Comparison of ENCODE assay signal across 1 cellular context in the genomic region with DNA sequence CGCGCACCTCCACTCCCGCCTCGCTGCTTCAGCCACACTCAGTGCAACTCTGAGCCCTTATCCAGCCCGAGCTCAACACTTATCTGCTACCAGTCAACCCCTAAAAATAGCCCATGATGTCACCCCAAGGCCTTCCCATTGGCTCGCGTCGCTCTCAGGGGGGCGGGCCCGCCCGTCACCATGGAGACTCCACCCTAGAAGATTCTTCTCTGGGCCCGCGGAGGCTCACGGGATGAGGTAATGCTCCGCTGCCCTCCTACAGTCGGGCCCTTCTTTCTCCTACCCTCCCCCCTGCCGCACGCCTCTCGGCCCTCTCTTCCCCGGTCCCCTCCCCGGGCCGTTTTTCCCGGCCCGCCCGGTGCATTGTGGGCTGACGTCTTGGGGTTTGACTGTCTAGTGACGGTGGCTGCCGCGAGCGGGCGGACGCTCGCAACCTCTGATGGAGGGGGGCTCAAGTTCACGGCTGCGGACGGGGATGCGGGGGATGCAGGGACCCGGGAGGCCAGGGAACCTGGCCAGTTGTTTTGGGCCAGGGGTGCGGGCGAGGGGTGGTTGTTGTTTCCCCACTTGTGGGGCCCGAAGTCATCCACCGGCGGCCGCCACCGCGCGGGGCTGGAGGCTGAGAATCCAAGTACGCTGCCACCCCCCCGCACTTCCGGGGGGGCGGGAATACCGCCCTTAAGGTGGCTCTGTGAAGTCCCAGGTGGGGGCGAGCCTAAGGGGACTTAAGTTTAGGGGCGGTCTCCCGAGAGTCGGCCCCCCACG.
TF ChIP-seq lines count a peak whose summit lies in the region.

JUN (minus strand) TSS at position 55 of the 765 bp plus-strand sequence. CDS start 977 bp downstream, outside the sequence.

TF ChIP-seq in K562, 482 proteins besides CTCF, POLR2A, EP300 and RAD21 (continued from another document and continues in another):
- TF ChIP-seq NR2F6 (CRISPR knock-in tag; IDR thresholded peaks at IDR 0.05) = no peak
- peak; percentile 6; the same call in 1 of the 2 replicates for TF ChIP-seq KDM2B (CRISPR knock-in tag; IDR thresholded peaks at IDR 0.05)
- TF ChIP-seq ZC3H11A (IDR thresholded peaks at IDR 0.05; ENCODE audit: low read depth, low read length) = no peak
- TF ChIP-seq, protein P1, sequence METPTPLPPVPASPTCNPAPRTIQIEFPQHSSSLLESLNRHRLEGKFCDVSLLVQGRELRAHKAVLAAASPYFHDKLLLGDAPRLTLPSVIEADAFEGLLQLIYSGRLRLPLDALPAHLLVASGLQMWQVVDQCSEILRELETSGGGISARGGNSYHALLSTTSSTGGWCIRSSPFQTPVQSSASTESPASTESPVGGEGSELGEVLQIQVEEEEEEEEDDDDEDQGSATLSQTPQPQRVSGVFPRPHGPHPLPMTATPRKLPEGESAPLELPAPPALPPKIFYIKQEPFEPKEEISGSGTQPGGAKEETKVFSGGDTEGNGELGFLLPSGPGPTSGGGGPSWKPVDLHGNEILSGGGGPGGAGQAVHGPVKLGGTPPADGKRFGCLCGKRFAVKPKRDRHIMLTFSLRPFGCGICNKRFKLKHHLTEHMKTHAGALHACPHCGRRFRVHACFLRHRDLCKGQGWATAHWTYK (CRISPR knock-in tag; IDR thresholded peaks at IDR 0.05) = peak; percentile 11; the same call in 1 of the 2 replicates
- TF ChIP-seq MTF1 (CRISPR knock-in tag; IDR thresholded peaks at IDR 0.05; ENCODE audit: borderline replicate concordance) = no peak
- TF ChIP-seq ZFPM2 (CRISPR knock-in tag; IDR thresholded peaks at IDR 0.05) = no peak
- TF ChIP-seq RBM17 (IDR thresholded peaks at IDR 0.05; ENCODE audit: borderline replicate concordance, low read depth, low read length) = no peak
- TF ChIP-seq ZKSCAN8 (CRISPR knock-in tag; IDR thresholded peaks at IDR 0.05) = no peak
- peak; percentile 99 for TF ChIP-seq POLR2B (IDR thresholded peaks at IDR 0.05; ENCODE audit: low read depth, partially characterized antibody)
- no peak for TF ChIP-seq ASH1L (IDR thresholded peaks at IDR 0.05; ENCODE audit: borderline replicate concordance, low read depth, partially characterized antibody)
- no peak for TF ChIP-seq ZFP30 (CRISPR knock-in tag; IDR thresholded peaks at IDR 0.05; ENCODE audit: borderline replicate concordance)
- TF ChIP-seq ZNF263 (CRISPR knock-in tag; IDR thresholded peaks at IDR 0.05; ENCODE audit: borderline replicate concordance) = no peak; the same call in 1 of the 2 replicates
- TF ChIP-seq L3MBTL2 (IDR thresholded peaks at IDR 0.05) = peak; percentile 47; the same call in 1 of the 2 replicates
- TF ChIP-seq KDM1A (IDR thresholded peaks at IDR 0.05) = peak; percentile 27 to 53; a peak in 1 of 4 replicates
- no peak for TF ChIP-seq CBFB (CRISPR knock-in tag; IDR thresholded peaks at IDR 0.05)
- no peak for TF ChIP-seq KAT2B (IDR thresholded peaks at IDR 0.05; ENCODE audit: low read depth, low read length)
- TF ChIP-seq ESRRA (IDR thresholded peaks at IDR 0.05; ENCODE audit: borderline replicate concordance, low read depth) = no peak
- TF ChIP-seq ZNF695 (CRISPR knock-in tag; IDR thresholded peaks at IDR 0.05) = no peak
- peak; percentile 49; the same call in 1 of the 2 replicates for TF ChIP-seq SMAD4 (CRISPR knock-in tag; conservative IDR thresholded peaks at IDR 0.05)
- no peak for TF ChIP-seq CREB3 (tag; conservative IDR thresholded peaks at IDR 0.05; ENCODE audit: low read depth)
- TF ChIP-seq MCM2 (IDR thresholded peaks at IDR 0.05; ENCODE audit: low read depth) = no peak
- no peak for TF ChIP-seq ZNF316 (IDR thresholded peaks at IDR 0.05)
- TF ChIP-seq IRF1 (CRISPR knock-in tag; IDR thresholded peaks at IDR 0.05; ENCODE audit: borderline replicate concordance) = no peak
- no peak for TF ChIP-seq RFX7 (CRISPR knock-in tag; IDR thresholded peaks at IDR 0.05)
- no peak for TF ChIP-seq ZNF780A (CRISPR knock-in tag; IDR thresholded peaks at IDR 0.05)
- TF ChIP-seq FOXK2 (conservative IDR thresholded peaks at IDR 0.05 in 1 of 2, IDR thresholded peaks at IDR 0.05 in 1 of 2; ENCODE audit: low read depth in 2 of 2) = no peak; a peak in 1 of 4 replicates
- TF ChIP-seq ZFP1 (CRISPR knock-in tag; IDR thresholded peaks at IDR 0.05) = no peak
- TF ChIP-seq HMG20A (CRISPR knock-in tag; conservative IDR thresholded peaks at IDR 0.05) = no peak
- TF ChIP-seq, protein P2, sequence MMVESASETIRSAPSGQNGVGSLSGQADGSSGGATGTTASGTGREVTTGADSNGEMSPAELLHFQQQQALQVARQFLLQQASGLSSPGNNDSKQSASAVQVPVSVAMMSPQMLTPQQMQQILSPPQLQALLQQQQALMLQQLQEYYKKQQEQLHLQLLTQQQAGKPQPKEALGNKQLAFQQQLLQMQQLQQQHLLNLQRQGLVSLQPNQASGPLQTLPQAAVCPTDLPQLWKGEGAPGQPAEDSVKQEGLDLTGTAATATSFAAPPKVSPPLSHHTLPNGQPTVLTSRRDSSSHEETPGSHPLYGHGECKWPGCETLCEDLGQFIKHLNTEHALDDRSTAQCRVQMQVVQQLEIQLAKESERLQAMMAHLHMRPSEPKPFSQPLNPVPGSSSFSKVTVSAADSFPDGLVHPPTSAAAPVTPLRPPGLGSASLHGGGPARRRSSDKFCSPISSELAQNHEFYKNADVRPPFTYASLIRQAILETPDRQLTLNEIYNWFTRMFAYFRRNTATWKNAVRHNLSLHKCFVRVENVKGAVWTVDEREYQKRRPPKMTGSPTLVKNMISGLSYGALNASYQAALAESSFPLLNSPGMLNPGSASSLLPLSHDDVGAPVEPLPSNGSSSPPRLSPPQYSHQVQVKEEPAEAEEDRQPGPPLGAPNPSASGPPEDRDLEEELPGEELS (CRISPR knock-in tag; IDR thresholded peaks at IDR 0.05; ENCODE audit: borderline replicate concordance) = no peak
- TF ChIP-seq BHLHE40 (IDR thresholded peaks at IDR 0.05; ENCODE audit: low read length) = peak; percentile 81
- 0 out of 2 replicates have a peak, but pooled peaks have one; percentile 62 for TF ChIP-seq ZBTB7A (IDR thresholded peaks at IDR 0.05; ENCODE audit: borderline replicate concordance, control insufficient read depth, low read depth, low read length)
- TF ChIP-seq CREB1 (IDR thresholded peaks at IDR 0.05) = peak; percentile 65
- peak; percentile 68 for TF ChIP-seq CREB1 (CRISPR knock-in tag; IDR thresholded peaks at IDR 0.05)
- TF ChIP-seq, protein P3, sequence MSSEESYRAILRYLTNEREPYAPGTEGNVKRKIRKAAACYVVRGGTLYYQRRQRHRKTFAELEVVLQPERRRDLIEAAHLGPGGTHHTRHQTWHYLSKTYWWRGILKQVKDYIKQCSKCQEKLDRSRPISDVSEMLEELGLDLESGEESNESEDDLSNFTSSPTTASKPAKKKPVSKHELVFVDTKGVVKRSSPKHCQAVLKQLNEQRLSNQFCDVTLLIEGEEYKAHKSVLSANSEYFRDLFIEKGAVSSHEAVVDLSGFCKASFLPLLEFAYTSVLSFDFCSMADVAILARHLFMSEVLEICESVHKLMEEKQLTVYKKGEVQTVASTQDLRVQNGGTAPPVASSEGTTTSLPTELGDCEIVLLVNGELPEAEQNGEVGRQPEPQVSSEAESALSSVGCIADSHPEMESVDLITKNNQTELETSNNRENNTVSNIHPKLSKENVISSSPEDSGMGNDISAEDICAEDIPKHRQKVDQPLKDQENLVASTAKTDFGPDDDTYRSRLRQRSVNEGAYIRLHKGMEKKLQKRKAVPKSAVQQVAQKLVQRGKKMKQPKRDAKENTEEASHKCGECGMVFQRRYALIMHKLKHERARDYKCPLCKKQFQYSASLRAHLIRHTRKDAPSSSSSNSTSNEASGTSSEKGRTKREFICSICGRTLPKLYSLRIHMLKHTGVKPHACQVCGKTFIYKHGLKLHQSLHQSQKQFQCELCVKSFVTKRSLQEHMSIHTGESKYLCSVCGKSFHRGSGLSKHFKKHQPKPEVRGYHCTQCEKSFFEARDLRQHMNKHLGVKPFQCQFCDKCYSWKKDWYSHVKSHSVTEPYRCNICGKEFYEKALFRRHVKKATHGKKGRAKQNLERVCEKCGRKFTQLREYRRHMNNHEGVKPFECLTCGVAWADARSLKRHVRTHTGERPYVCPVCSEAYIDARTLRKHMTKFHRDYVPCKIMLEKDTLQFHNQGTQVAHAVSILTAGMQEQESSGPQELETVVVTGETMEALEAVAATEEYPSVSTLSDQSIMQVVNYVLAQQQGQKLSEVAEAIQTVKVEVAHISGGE (CRISPR knock-in tag; IDR thresholded peaks at IDR 0.05) = peak in 1 of 3 experiments; percentile 46; a peak in 1 of 6 replicates
- 0 out of 2 replicates have a peak, but pooled peaks have one; percentile 46 for TF ChIP-seq ZNF24 (IDR thresholded peaks at IDR 0.05)
- TF ChIP-seq NCOR1 (IDR thresholded peaks at IDR 0.05) = peak; percentile 66
- TF ChIP-seq, protein P4, sequence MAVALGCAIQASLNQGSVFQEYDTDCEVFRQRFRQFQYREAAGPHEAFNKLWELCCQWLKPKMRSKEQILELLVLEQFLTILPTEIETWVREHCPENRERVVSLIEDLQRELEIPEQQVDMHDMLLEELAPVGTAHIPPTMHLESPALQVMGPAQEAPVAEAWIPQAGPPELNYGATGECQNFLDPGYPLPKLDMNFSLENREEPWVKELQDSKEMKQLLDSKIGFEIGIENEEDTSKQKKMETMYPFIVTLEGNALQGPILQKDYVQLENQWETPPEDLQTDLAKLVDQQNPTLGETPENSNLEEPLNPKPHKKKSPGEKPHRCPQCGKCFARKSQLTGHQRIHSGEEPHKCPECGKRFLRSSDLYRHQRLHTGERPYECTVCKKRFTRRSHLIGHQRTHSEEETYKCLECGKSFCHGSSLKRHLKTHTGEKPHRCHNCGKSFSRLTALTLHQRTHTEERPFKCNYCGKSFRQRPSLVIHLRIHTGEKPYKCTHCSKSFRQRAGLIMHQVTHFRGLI (CRISPR knock-in tag; IDR thresholded peaks at IDR 0.05) = no peak
- 0 out of 2 replicates have a peak, but pooled peaks have one; percentile 14 for TF ChIP-seq ZBTB26 (CRISPR knock-in tag; IDR thresholded peaks at IDR 0.05)
- TF ChIP-seq ARID3A (IDR thresholded peaks at IDR 0.05; ENCODE audit: borderline replicate concordance, low read depth, low read length) = no peak
- TF ChIP-seq ZBTB2 (IDR thresholded peaks at IDR 0.05) = no peak
- TF ChIP-seq NCOA1 (IDR thresholded peaks at IDR 0.05; ENCODE audit: low read depth) = no peak; the same call in 1 of the 2 replicates
- no peak for TF ChIP-seq PHTF2 (CRISPR knock-in tag; IDR thresholded peaks at IDR 0.05)
- peak; percentile 35; the same call in 1 of the 2 replicates for TF ChIP-seq TOE1 (IDR thresholded peaks at IDR 0.05; ENCODE audit: borderline replicate concordance)
- TF ChIP-seq TOE1 (CRISPR knock-in tag; IDR thresholded peaks at IDR 0.05; ENCODE audit: borderline replicate concordance, low read depth) = 0 out of 2 replicates have a peak, but pooled peaks have one; percentile 35
- TF ChIP-seq RFX5 (IDR thresholded peaks at IDR 0.05; ENCODE audit: low read depth, low read length) = no peak
- no peak for TF ChIP-seq CCAR2 (IDR thresholded peaks at IDR 0.05; ENCODE audit: low read depth, low read length)
